In the genomic region with DNA sequence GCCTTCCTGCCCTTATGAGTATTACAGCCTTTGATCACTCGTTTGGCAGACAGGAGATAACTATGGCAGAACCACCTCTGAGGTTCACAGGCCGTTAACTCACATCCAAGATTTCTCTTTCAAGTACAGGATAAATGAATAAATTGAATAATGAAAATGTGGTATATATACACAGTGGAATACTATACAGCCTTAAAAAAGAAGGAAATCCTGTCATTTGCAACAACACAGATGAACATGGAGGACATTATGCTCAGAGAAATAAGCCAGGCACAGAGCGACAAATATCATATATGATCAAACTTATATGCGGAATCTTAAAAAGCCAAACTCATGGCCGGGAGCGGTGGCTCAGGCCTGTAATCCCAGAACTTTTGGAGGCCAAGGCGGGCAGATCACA, we compare ENCODE assay signal across 31 cellular contexts.
"Had no signal": no experiment of that assay in that cellular context is flagged by ENCODE, and none has a peak within 500 bp of the region (broad histone marks: within the 10 kb centered on the region; RNA-seq: fewer than 3 reads in every experiment).

No MANE protein-coding gene starts in this region.

- H3K4me3 ChIP-seq: ascending aorta had no signal

- H3K9me3 ChIP-seq: ascending aorta had no signal

- DNase-seq: activated B cell treated with CpG ODN at 0.5 μM for 24 hours; activated CD4-positive, alpha-beta memory T cell treated with anti-CD3 and anti-CD28 coated beads, Interleukin-2, amount 10 ng/mL, durations not matched to agents 7 days and 5 days; activated CD4-positive, alpha-beta T cell treated with anti-CD3 and anti-CD28 coated beads for 4 hours; activated CD4-positive, alpha-beta T cell treated with anti-CD3 and anti-CD28 coated beads, Interleukin-2, amount 10 ng/mL, durations not matched to agents 7 days and 5 days; activated CD4-positive, alpha-beta T cell treated with anti-CD3 and anti-CD28 coated beads, Interleukin-2, amount 50 U/mL, for 48 hours; activated CD4-positive, CD25-positive, alpha-beta regulatory T cell treated with anti-CD3 and anti-CD28 coated beads, Interleukin-2, amount 50 U/mL, for 72 hours; activated CD8-positive, alpha-beta memory T cell treated with anti-CD3 and anti-CD28 coated beads for 24 hours; activated CD8-positive, alpha-beta memory T cell treated with anti-CD3 and anti-CD28 coated beads, Interleukin-2, amount 10 ng/mL, durations not matched to agents 7 days and 5 days; activated CD8-positive, alpha-beta memory T cell treated with anti-CD3 and anti-CD28 coated beads, Interleukin-2, amount 50 U/mL, for 48 hours; activated CD8-positive, alpha-beta T cell treated with anti-CD3 and anti-CD28 coated beads, Interleukin-2, amount 10 ng/mL, durations not matched to agents 7 days and 5 days; activated effector memory CD4-positive, alpha-beta T cell treated with Interleukin-2 at 50 U/mL for 16 hours; activated gamma-delta T cell; activated naive CD4-positive, alpha-beta T cell treated with anti-CD3 and anti-CD28 coated beads, Interleukin-2, amount 10 ng/mL, durations not matched to agents 7 days and 5 days; activated naive CD4-positive, alpha-beta T cell treated with Interleukin-2 at 50 U/mL for 16 hours; activated naive CD8-positive, alpha-beta T cell treated with anti-CD3 and anti-CD28 coated beads, Interleukin-2, amount 10 ng/mL, durations not matched to agents 7 days and 5 days; activated naive CD8-positive, alpha-beta T cell treated with anti-CD3 and anti-CD28 coated beads, Interleukin-2, amount 50 U/mL, for 24 hours; activated T-cell treated with anti-CD3 and anti-CD28 coated beads, Interleukin-2, amount 50 U/mL, for 24 hours; activated T-cell treated with anti-CD3 and anti-CD28 coated beads, Interleukin-2, amount 50 U/mL, for 48 hours; amygdala; anterior cingulate cortex; central memory CD4-positive, alpha-beta T cell; T-helper 1 cell; T-helper 2 cell; T-helper 9 cell had no signal

- H3K27ac ChIP-seq: ascending aorta had no signal

- H3K27me3 ChIP-seq: ascending aorta had no signal

- H3K36me3 Mint-ChIP-seq: activated naive CD4-positive, alpha-beta T cell treated with anti-CD3 and anti-CD28 coated beads, Interleukin-2, amount 10 ng/mL, durations not matched to agents 7 days and 5 days; activated naive CD8-positive, alpha-beta T cell treated with anti-CD3 and anti-CD28 coated beads, Interleukin-2, amount 10 ng/mL, durations not matched to agents 7 days and 5 days; brain had no signal

- H3K4me3 Mint-ChIP-seq: activated B cell treated with CpG ODN at 0.5 μM for 24 hours; activated CD4-positive, alpha-beta memory T cell treated with anti-CD3 and anti-CD28 coated beads, Interleukin-2, amount 10 ng/mL, durations not matched to agents 7 days and 5 days; activated CD4-positive, alpha-beta T cell treated with anti-CD3 and anti-CD28 coated beads, Interleukin-2, amount 10 ng/mL, durations not matched to agents 7 days and 5 days; activated CD8-positive, alpha-beta memory T cell treated with anti-CD3 and anti-CD28 coated beads, Interleukin-2, amount 10 ng/mL, durations not matched to agents 7 days and 5 days; activated CD8-positive, alpha-beta T cell treated with anti-CD3 and anti-CD28 coated beads, Interleukin-2, amount 10 ng/mL, durations not matched to agents 7 days and 5 days; activated naive CD4-positive, alpha-beta T cell treated with anti-CD3 and anti-CD28 coated beads, Interleukin-2, amount 10 ng/mL, durations not matched to agents 7 days and 5 days; activated naive CD4-positive, alpha-beta T cell treated with anti-CD3 and anti-CD28 coated beads, Interleukin-2, amount 50 U/mL, for 24 hours; activated naive CD8-positive, alpha-beta T cell; activated naive CD8-positive, alpha-beta T cell treated with anti-CD3 and anti-CD28 coated beads, Interleukin-2, amount 10 ng/mL, durations not matched to agents 7 days and 5 days; activated naive CD8-positive, alpha-beta T cell treated with anti-CD3 and anti-CD28 coated beads, Interleukin-2, amount 50 U/mL, for 24 hours; activated T-cell treated with anti-CD3 and anti-CD28 coated beads, Interleukin-2, amount 50 U/mL, for 24 hours; brain; T-helper 1 cell treated with Interleukin-12 subunit alpha and Interleukin-12 subunit beta and Interleukin-4 antibody, amounts not matched to agents 30 μg/mL and 1 μg/mL, for 36 hours; T-helper 2 cell treated with Interferon-gamma antibody and Interleukin-4, amounts not matched to agents 5 μg/mL and 100 μg/mL, for 36 hours had no signal

- H3K4me1 Mint-ChIP-seq: activated B cell treated with CpG ODN at 0.5 μM for 24 hours; activated CD8-positive, alpha-beta memory T cell treated with anti-CD3 and anti-CD28 coated beads, Interleukin-2, amount 10 ng/mL, durations not matched to agents 7 days and 5 days; activated naive CD4-positive, alpha-beta T cell treated with anti-CD3 and anti-CD28 coated beads, Interleukin-2, amount 10 ng/mL, durations not matched to agents 7 days and 5 days; activated naive CD8-positive, alpha-beta T cell treated with anti-CD3 and anti-CD28 coated beads, Interleukin-2, amount 10 ng/mL, durations not matched to agents 7 days and 5 days had no signal

- H3K27ac Mint-ChIP-seq: activated B cell treated with CpG ODN at 0.5 μM for 24 hours; activated CD4-positive, alpha-beta memory T cell treated with anti-CD3 and anti-CD28 coated beads, Interleukin-2, amount 10 ng/mL, durations not matched to agents 7 days and 5 days; activated CD4-positive, alpha-beta T cell treated with anti-CD3 and anti-CD28 coated beads, Interleukin-2, amount 10 ng/mL, durations not matched to agents 7 days and 5 days; activated CD8-positive, alpha-beta memory T cell treated with anti-CD3 and anti-CD28 coated beads, Interleukin-2, amount 10 ng/mL, durations not matched to agents 7 days and 5 days; activated CD8-positive, alpha-beta T cell treated with anti-CD3 and anti-CD28 coated beads, Interleukin-2, amount 10 ng/mL, durations not matched to agents 7 days and 5 days; activated naive CD4-positive, alpha-beta T cell treated with anti-CD3 and anti-CD28 coated beads, Interleukin-2, amount 10 ng/mL, durations not matched to agents 7 days and 5 days; activated naive CD4-positive, alpha-beta T cell treated with anti-CD3 and anti-CD28 coated beads, Interleukin-2, amount 50 U/mL, for 24 hours; activated naive CD8-positive, alpha-beta T cell; activated naive CD8-positive, alpha-beta T cell treated with anti-CD3 and anti-CD28 coated beads, Interleukin-2, amount 10 ng/mL, durations not matched to agents 7 days and 5 days; activated naive CD8-positive, alpha-beta T cell treated with anti-CD3 and anti-CD28 coated beads, Interleukin-2, amount 50 U/mL, for 24 hours; activated T-cell treated with anti-CD3 and anti-CD28 coated beads, Interleukin-2, amount 50 U/mL, for 24 hours; activated T-helper 2 cell treated with anti-CD3 and anti-CD28 coated beads, Interferon-gamma antibody, Interleukin-2, Interleukin-4, amounts not matched to agents 10 μg/mL and 5 μg/mL and 100 μg/mL, durations not matched to agents 14 hours and 24 hours and 36 hours; brain; T-helper 1 cell treated with Interleukin-12 subunit alpha and Interleukin-12 subunit beta and Interleukin-4 antibody, amounts not matched to agents 30 μg/mL and 1 μg/mL, for 36 hours; T-helper 2 cell treated with Interferon-gamma antibody and Interleukin-4, amounts not matched to agents 5 μg/mL and 100 μg/mL, for 36 hours had no signal

- H3K9me3 Mint-ChIP-seq: activated naive CD4-positive, alpha-beta T cell treated with anti-CD3 and anti-CD28 coated beads, Interleukin-2, amount 50 U/mL, for 24 hours; activated naive CD8-positive, alpha-beta T cell treated with anti-CD3 and anti-CD28 coated beads, Interleukin-2, amount 50 U/mL, for 24 hours; T-helper 1 cell treated with Interleukin-12 subunit alpha and Interleukin-12 subunit beta and Interleukin-4 antibody, amounts not matched to agents 30 μg/mL and 1 μg/mL, for 36 hours had no signal

- ATAC-seq: activated CD8-positive, alpha-beta memory T cell treated with anti-CD3 and anti-CD28 coated beads, Interleukin-2, amount 10 ng/mL, durations not matched to agents 7 days and 5 days; activated CD8-positive, alpha-beta T cell treated with anti-CD3 and anti-CD28 coated beads, Interleukin-2, amount 10 ng/mL, durations not matched to agents 7 days and 5 days; activated naive CD8-positive, alpha-beta T cell treated with anti-CD3 and anti-CD28 coated beads, Interleukin-2, amount 50 U/mL, for 24 hours had no signal

- H3K27me3 Mint-ChIP-seq: activated B cell treated with CpG ODN at 0.5 μM for 24 hours; activated CD4-positive, alpha-beta memory T cell treated with anti-CD3 and anti-CD28 coated beads, Interleukin-2, amount 10 ng/mL, durations not matched to agents 7 days and 5 days; activated CD4-positive, alpha-beta T cell treated with anti-CD3 and anti-CD28 coated beads, Interleukin-2, amount 10 ng/mL, durations not matched to agents 7 days and 5 days; activated CD8-positive, alpha-beta memory T cell treated with anti-CD3 and anti-CD28 coated beads, Interleukin-2, amount 10 ng/mL, durations not matched to agents 7 days and 5 days; activated naive CD4-positive, alpha-beta T cell treated with anti-CD3 and anti-CD28 coated beads, Interleukin-2, amount 10 ng/mL, durations not matched to agents 7 days and 5 days; activated naive CD4-positive, alpha-beta T cell treated with anti-CD3 and anti-CD28 coated beads, Interleukin-2, amount 50 U/mL, for 24 hours; activated naive CD8-positive, alpha-beta T cell; activated naive CD8-positive, alpha-beta T cell treated with anti-CD3 and anti-CD28 coated beads, Interleukin-2, amount 50 U/mL, for 24 hours; activated T-cell treated with anti-CD3 and anti-CD28 coated beads, Interleukin-2, amount 50 U/mL, for 24 hours had no signal
